In genomic region chr6:4128072-4128471, GRCh38 we compare ENCODE assay signal across 24 cellular contexts. TPM values are rescaled to one million over a fixed set of nuclear protein-coding genes. Genes with fewer than 3 reads are reported as not detected.
A peak's percentile ranks its signal among the peaks of the same experiment; 100 is the strongest.
DNase-seq lines count a peak whose midpoint lies in the region; ATAC-seq, FAIRE-seq and TF ChIP-seq lines count a peak whose summit lies in the region.
"Had no signal": no experiment of that assay in that cellular context is flagged by ENCODE, and none has a peak within 500 bp of the region (broad histone marks: within the 10 kb centered on the region; RNA-seq: fewer than 3 reads in every experiment).

No MANE protein-coding gene starts in this region.

- H3K9ac ChIP-seq in astrocyte (ENCODE audit: low read length) = peak overlapping the region; percentile 12
- no peak overlapping the region for H3K9ac ChIP-seq in endothelial cell of umbilical vein (replicated peaks; ENCODE audit: extremely low read depth, insufficient read depth, low read length)
- H3K9ac ChIP-seq: BLaER1 had no signal

- peaks cover 26% of the 10 kb centered on the region for H3K79me2 ChIP-seq in astrocyte (ENCODE audit: insufficient read depth, low read length)
- H3K79me2 ChIP-seq in endothelial cell of umbilical vein (ENCODE audit: control insufficient read depth, insufficient read depth, low read length) = peaks cover 30% of the 10 kb centered on the region
- H3K79me2 ChIP-seq in osteoblast (ENCODE audit: insufficient read depth, low read length) = peaks cover 26% of the 10 kb centered on the region

- peaks cover 4% of the 10 kb centered on the region for H4K20me1 ChIP-seq in astrocyte (ENCODE audit: insufficient read depth, low read length)
- no peaks in the 10 kb centered on the region for H4K20me1 ChIP-seq in endothelial cell of umbilical vein (replicated peaks; ENCODE audit: control insufficient read depth, extremely low read depth, insufficient read depth, low read length)
- H4K20me1 ChIP-seq in osteoblast (ENCODE audit: insufficient read depth, low read length) = no peaks in the 10 kb centered on the region
- H4K20me1 ChIP-seq: BLaER1 had no signal

- POLR2A ChIA-PET in endothelial cell of umbilical vein (lab: Charles Lee) = no interaction called here

- H3K4me1 ChIP-seq in astrocyte (ENCODE audit: insufficient read depth, low read length) (peaks cover 42% of the 10 kb centered on the region), endothelial cell of umbilical vein (ENCODE audit: control insufficient read depth, extremely low read depth, insufficient read depth, low read length) (peaks cover 48% of the 10 kb centered on the region), osteoblast (ENCODE audit: insufficient read depth, low read length) (peaks cover 60% of the 10 kb centered on the region)

- no peaks in the 10 kb centered on the region for H3K27me3 Mint-ChIP-seq in activated naive CD8-positive, alpha-beta T cell
- H3K27me3 Mint-ChIP-seq in activated naive CD8-positive, alpha-beta T cell treated with anti-CD3 and anti-CD28 coated beads, Interleukin-2, amount 50 U/mL, for 24 hours = no peaks in the 10 kb centered on the region
- no peaks in the 10 kb centered on the region for H3K27me3 Mint-ChIP-seq in astrocyte (ENCODE audit: low read depth, unreplicated experiment)

- peaks cover 26% of the 10 kb centered on the region for H3K36me3 ChIP-seq in astrocyte (ENCODE audit: insufficient read depth, low read length)
- peaks cover 1 to 12% of the 10 kb centered on the region in 2 experiments for H3K36me3 ChIP-seq in endothelial cell of umbilical vein (ENCODE audit: control insufficient read depth in 2 of 2, extremely low read depth in 1 of 2, insufficient read depth in 2 of 2, low read length in 2 of 2)
- H3K36me3 ChIP-seq in osteoblast (ENCODE audit: insufficient read depth, low read length) = peaks cover 55% of the 10 kb centered on the region

- TF ChIP-seq CTCF in astrocyte (IDR thresholded peaks at IDR 0.05; ENCODE audit: insufficient read depth, low read depth, low read length) (no peak), endothelial cell of umbilical vein (IDR thresholded peaks at IDR 0.05; ENCODE audit: extremely low read depth in 1 of 2, insufficient read depth in 1 of 2, low read depth in 1 of 2, low read length in 2 of 2) (no peak), osteoblast (IDR thresholded peaks at IDR 0.05; ENCODE audit: extremely low read depth, low read depth, low read length) (no peak)

- H2AFZ ChIP-seq in astrocyte (ENCODE audit: low read depth, low read length) (no peak overlapping the region), endothelial cell of umbilical vein (ENCODE audit: low read depth, low read length) (no peak overlapping the region), osteoblast (ENCODE audit: low read length) (no peak overlapping the region)

- H3K4me2 ChIP-seq in astrocyte (ENCODE audit: low read length) = peak overlapping the region; percentile 42
- peak overlapping the region; percentile 8 for H3K4me2 ChIP-seq in endothelial cell of umbilical vein (ENCODE audit: insufficient read depth, low read length)
- H3K4me2 ChIP-seq in osteoblast (ENCODE audit: insufficient read depth, low read length) = no peak overlapping the region
- H3K4me2 ChIP-seq: BLaER1 had no signal

- H3K27me3 ChIP-seq in astrocyte (ENCODE audit: insufficient read depth, low read length) (no peaks in the 10 kb centered on the region), endothelial cell of umbilical vein (ENCODE audit: control insufficient read depth in 2 of 2, insufficient read depth in 2 of 2, low read length in 2 of 2) (no peaks in the 10 kb centered on the region), osteoblast (ENCODE audit: insufficient read depth, low read length) (no peaks in the 10 kb centered on the region)
- H3K27me3 ChIP-seq: BLaER1 had no signal

- CTCF ChIA-PET in endothelial cell of umbilical vein (lab: Charles Lee) = interaction anchor here (0.9 to 4.9 kb wide), 4 partner anchors 12 to 82 kb away, joined by 3 to 59 read pairs (median 4); no protein-coding TSS in a partner anchor

- TF ChIP-seq POLR2A in endothelial cell of umbilical vein (IDR thresholded peaks at IDR 0.05; ENCODE audit: low read depth, low read length) = no peak

- DNase-seq in activated naive CD8-positive, alpha-beta T cell treated with anti-CD3 and anti-CD28 coated beads, Interleukin-2, amount 50 U/mL, for 24 hours = no peak
- DNase-seq in astrocyte (ENCODE audit: low read depth) (peak; percentile 50), endothelial cell of umbilical vein (ENCODE audit: low read depth, low spot score) (peak; percentile 31), osteoblast (ENCODE audit: insufficient read length, low spot score, missing footprints) (no peak), NCI-H1694 treated with DMSO at 0.1 percent for 48 hours (lab: John Stamatoyannopoulos, UW) (no peak), NCI-H1092 treated with DMSO at 0.1 percent for 48 hours (lab: John Stamatoyannopoulos, UW) (no peak), inferior parietal cortex (ENCODE audit: extremely low spot score) (no peak)
- DNase-seq: 8988T; CD8-positive, alpha-beta memory T cell; COR-L47; DMS 273 treated with DMSO at 0.1 percent for 48 hours; DMS53; DND-41; H9 had no signal

- H3K27ac Mint-ChIP-seq in activated naive CD8-positive, alpha-beta T cell = peak overlapping the region; percentile 8
- H3K27ac Mint-ChIP-seq in activated naive CD8-positive, alpha-beta T cell treated with anti-CD3 and anti-CD28 coated beads, Interleukin-2, amount 50 U/mL, for 24 hours = no peak overlapping the region
- no peak overlapping the region for H3K27ac Mint-ChIP-seq in astrocyte (ENCODE audit: unreplicated experiment)
- H3K27ac Mint-ChIP-seq: CD8-positive, alpha-beta memory T cell; H9 had no signal

- no peaks in the 10 kb centered on the region for H3K9me1 ChIP-seq in endothelial cell of umbilical vein (replicated peaks; ENCODE audit: control insufficient read depth, extremely low read depth, insufficient read depth, low read length)

- H3K9me3 ChIP-seq in astrocyte (ENCODE audit: insufficient read depth, low read depth, low read length) (no peaks in the 10 kb centered on the region), endothelial cell of umbilical vein (replicated peaks; ENCODE audit: control insufficient read depth, insufficient read depth, low read length) (no peaks in the 10 kb centered on the region), osteoblast (ENCODE audit: low read depth, low read length) (no peaks in the 10 kb centered on the region)

- dilution Hi-C loops in endothelial cell of umbilical vein (cut with MboI; ENCODE audit: extremely low pct_ligation_motif_present, low sequenced_read_pairs) = no loop called here

- H3K36me3 Mint-ChIP-seq in activated naive CD8-positive, alpha-beta T cell = peaks cover 22% of the 10 kb centered on the region
- H3K36me3 Mint-ChIP-seq in activated naive CD8-positive, alpha-beta T cell treated with anti-CD3 and anti-CD28 coated beads, Interleukin-2, amount 50 U/mL, for 24 hours (ENCODE audit: low read depth) = peaks cover 49% of the 10 kb centered on the region
- H3K36me3 Mint-ChIP-seq in astrocyte (ENCODE audit: low read depth, unreplicated experiment) = peaks cover 24% of the 10 kb centered on the region

- peak overlapping the region; percentile 58 for H3K27ac ChIP-seq in astrocyte (ENCODE audit: low read depth, low read length)
- H3K27ac ChIP-seq in endothelial cell of umbilical vein (ENCODE audit: insufficient read depth, low read depth, low read length) = peak overlapping the region; percentile 62
- H3K27ac ChIP-seq in osteoblast (ENCODE audit: low read depth, low read length) = peak overlapping the region; percentile 16
- H3K27ac ChIP-seq: BLaER1 had no signal

- H3K4me1 Mint-ChIP-seq in activated naive CD8-positive, alpha-beta T cell (ENCODE audit: low read depth) = peaks cover 7% of the 10 kb centered on the region
- H3K4me1 Mint-ChIP-seq in activated naive CD8-positive, alpha-beta T cell treated with anti-CD3 and anti-CD28 coated beads, Interleukin-2, amount 50 U/mL, for 24 hours = peaks cover 14% of the 10 kb centered on the region
- H3K4me1 Mint-ChIP-seq in astrocyte (ENCODE audit: low read depth, unreplicated experiment) = peaks cover 26% of the 10 kb centered on the region

- ATAC-seq in activated naive CD8-positive, alpha-beta T cell treated with anti-CD3 and anti-CD28 coated beads, Interleukin-2, amount 50 U/mL, for 24 hours = no peak

- BruUV-seq in endothelial cell of umbilical vein (replicated peaks; lab: Mats Ljungman, UMichigan) = no TSS peak

- no peak overlapping the region for H3K4me3 Mint-ChIP-seq in activated naive CD8-positive, alpha-beta T cell
- H3K4me3 Mint-ChIP-seq in activated naive CD8-positive, alpha-beta T cell treated with anti-CD3 and anti-CD28 coated beads, Interleukin-2, amount 50 U/mL, for 24 hours = no peak overlapping the region
- H3K4me3 Mint-ChIP-seq in astrocyte (ENCODE audit: unreplicated experiment) = no peak overlapping the region
- H3K4me3 Mint-ChIP-seq: CD14-positive monocyte; CD8-positive, alpha-beta memory T cell; H9 had no signal

- no peaks in the 10 kb centered on the region for H3K9me3 Mint-ChIP-seq in activated naive CD8-positive, alpha-beta T cell (ENCODE audit: low read depth)
- peaks cover 9% of the 10 kb centered on the region for H3K9me3 Mint-ChIP-seq in activated naive CD8-positive, alpha-beta T cell treated with anti-CD3 and anti-CD28 coated beads, Interleukin-2, amount 50 U/mL, for 24 hours
- no peaks in the 10 kb centered on the region for H3K9me3 Mint-ChIP-seq in astrocyte (ENCODE audit: unreplicated experiment)

- intact Hi-C loops in endothelial cell of umbilical vein (cut with micrococcal nuclease) = no loop called here

- FAIRE-seq in astrocyte (lab: Jason Lieb, UNC) (no peak), endothelial cell of umbilical vein (lab: Jason Lieb, UNC) (no peak)
- FAIRE-seq: G401.6, GM12891, GM19239, H1 had no signal

- H3K4me3 ChIP-seq in astrocyte (ENCODE audit: insufficient read depth, low read depth, low read length) (peak overlapping the region; percentile 2), endothelial cell of umbilical vein (replicated peaks in 1 of 3; ENCODE audit: insufficient read depth in 1 of 3, low read depth in 1 of 3, low read length in 3 of 3) (no peak overlapping the region), osteoblast (ENCODE audit: insufficient read depth, low read length) (no peak overlapping the region)
- H3K4me3 ChIP-seq: BLaER1 had no signal

RNA-seq across cellular contexts. Expression of gene ECI2, which starts 7.3 kb away (rescaled TPM):
- total RNA-seq in astrocyte (52.5 and 54.5 TPM in 2 replicates), endothelial cell of umbilical vein (91.0 and 91.5 TPM in 2 replicates), osteoblast (76.0 and 89.0 TPM in 2 replicates)
- 28.3 and 33.5 TPM in 2 replicates for polyA plus RNA-seq in endothelial cell of umbilical vein
- polyA plus RNA-seq in endothelial cell of umbilical vein (2011; cell fraction: cytosol; rRNA removed) = 57.9 and 65.3 TPM in 2 replicates
- polyA plus RNA-seq in endothelial cell of umbilical vein (2011; cell fraction: nucleus; rRNA removed) = 57.1 and 64.3 TPM in 2 replicates
- 155 and 329 TPM in 2 replicates for polyA plus RNA-seq in endothelial cell of umbilical vein (2012)
- 48.5 and 55.1 TPM in 2 replicates for polyA minus RNA-seq in endothelial cell of umbilical vein
- polyA minus RNA-seq in endothelial cell of umbilical vein (2011; cell fraction: cytosol; rRNA and poly(A)+ RNA removed) = 35.0 TPM
- 20.4 and 22.5 TPM in 2 replicates for polyA minus RNA-seq in endothelial cell of umbilical vein (2011; cell fraction: nucleus; rRNA and poly(A)+ RNA removed)

RNA-seq across cellular contexts. Expression of gene FAM217A, which starts 49.1 kb away (rescaled TPM):
- total RNA-seq in astrocyte (not detected in 2 replicates), endothelial cell of umbilical vein (not detected in 2 replicates), osteoblast (not detected in 2 replicates)
- not detected in 2 replicates for polyA plus RNA-seq in endothelial cell of umbilical vein
- not detected in 2 replicates for polyA plus RNA-seq in endothelial cell of umbilical vein (2011; cell fraction: cytosol; rRNA removed)
- polyA plus RNA-seq in endothelial cell of umbilical vein (2011; cell fraction: nucleus; rRNA removed) = not detected in 2 replicates
- polyA plus RNA-seq in endothelial cell of umbilical vein (2012) = not detected in 2 replicates
- not detected in 2 replicates for polyA minus RNA-seq in endothelial cell of umbilical vein
- polyA minus RNA-seq in endothelial cell of umbilical vein (2011; cell fraction: cytosol; rRNA and poly(A)+ RNA removed) = not detected
- polyA minus RNA-seq in endothelial cell of umbilical vein (2011; cell fraction: nucleus; rRNA and poly(A)+ RNA removed) = not detected in 2 replicates
- total RNA-seq: A673; CD8-positive, alpha-beta memory T cell; H1; H9; HT-29 had no signal
- polyA plus RNA-seq: AG04450; CD14-positive monocyte; CD8-positive, alpha-beta memory T cell had no signal

Comparison
In these comparisons a context has a peak if more than half of its experiments do, and no peak if none do; other contexts are left out.
1. DNase-seq: peak in astrocyte (single experiment) and endothelial cell of umbilical vein (single experiment); none in activated naive CD8-positive, alpha-beta T cell treated with anti-CD3 and anti-CD28 coated beads, Interleukin-2, amount 50 U/mL, for 24 hours (single experiment), osteoblast (single experiment), NCI-H1694 treated with DMSO at 0.1 percent for 48 hours (single experiment), NCI-H1092 treated with DMSO at 0.1 percent for 48 hours (single experiment) and inferior parietal cortex (single experiment).
2. Peak in every context shown above with its lines, with median percentiles within 50 percentile points of each other: H3K27ac ChIP-seq.